1 cellular context compared by ENCODE assay signal in genomic region chr19:12777217-12778019, GRCh38.
TF ChIP-seq lines count a peak whose summit lies in the region.

No MANE protein-coding gene starts in this region.

TF ChIP-seq in HEK293, 187 proteins besides CTCF, POLR2A, EP300 and RAD21 (continued from another document):
- TF ChIP-seq ZBTB44 (tag by site-specific recombination; IDR thresholded peaks at IDR 0.05) (peak; percentile 57; the same call in 1 of the 2 replicates), ZNF24 (tag by site-specific recombination; IDR thresholded peaks at IDR 0.05) (peak; percentile 36; the same call in 1 of the 2 replicates), ZNF670 (tag by site-specific recombination; IDR thresholded peaks at IDR 0.05; ENCODE audit: low read depth) (no peak), BCL11B (tag by site-specific recombination; IDR thresholded peaks at IDR 0.05; ENCODE audit: low read depth) (no peak), ZBTB26 (tag by site-specific recombination; optimal IDR thresholded peaks at IDR 0.05) (peak; percentile 60), ZNF2 (tag by site-specific recombination; IDR thresholded peaks at IDR 0.05) (peak; percentile 81), WT1 (tag by site-specific recombination; IDR thresholded peaks at IDR 0.05) (0 out of 2 replicates have a peak, but pooled peaks have one; percentile 26), ZNF26 (tag by site-specific recombination; IDR thresholded peaks at IDR 0.05) (no peak), ZNF202 (tag by site-specific recombination; IDR thresholded peaks at IDR 0.05; ENCODE audit: borderline replicate concordance) (no peak), ZNF174 (tag by site-specific recombination; IDR thresholded peaks at IDR 0.05) (no peak), ZNF76 (tag by site-specific recombination; IDR thresholded peaks at IDR 0.05; ENCODE audit: borderline replicate concordance, low read depth) (peak; percentile 25; the same call in 1 of the 2 replicates), PATZ1 (tag by site-specific recombination; IDR thresholded peaks at IDR 0.05) (peak; percentile 95), ZBTB6 (tag by site-specific recombination; IDR thresholded peaks at IDR 0.05) (peak; percentile 17; the same call in 1 of the 2 replicates), ZBTB10 (tag by site-specific recombination; IDR thresholded peaks at IDR 0.05) (peak; percentile 54), ZFP37 (tag by site-specific recombination; IDR thresholded peaks at IDR 0.05) (0 out of 2 replicates have a peak, but pooled peaks have one; percentile 29), ZNF660 (tag by site-specific recombination; IDR thresholded peaks at IDR 0.05) (peak; percentile 79; the same call in 1 of the 2 replicates), ZNF324 (tag by site-specific recombination; IDR thresholded peaks at IDR 0.05) (peak; percentile 55; the same call in 1 of the 2 replicates), ZNF561 (tag by site-specific recombination; IDR thresholded peaks at IDR 0.05; ENCODE audit: borderline replicate concordance) (peak; percentile 75; the same call in 1 of the 2 replicates), KLF17 (tag by site-specific recombination; IDR thresholded peaks at IDR 0.05) (peak; percentile 48; the same call in 1 of the 2 replicates), ZNF654 (tag by site-specific recombination; IDR thresholded peaks at IDR 0.05; ENCODE audit: low read depth) (peak; percentile 54), PRDM4 (tag by site-specific recombination; IDR thresholded peaks at IDR 0.05) (0 out of 2 replicates have a peak, but pooled peaks have one; percentile 51), ZNF112 (tag by site-specific recombination; IDR thresholded peaks at IDR 0.05) (no peak), ZNF629 (tag by site-specific recombination; IDR thresholded peaks at IDR 0.05) (peak; percentile 29; the same call in 1 of the 2 replicates), IKZF3 (tag by site-specific recombination; IDR thresholded peaks at IDR 0.05) (peak; percentile 68), ZNF792 (tag by site-specific recombination; IDR thresholded peaks at IDR 0.05) (peak; percentile 99), ZNF211 (tag by site-specific recombination; IDR thresholded peaks at IDR 0.05; ENCODE audit: low read depth) (no peak), ZNF776 (tag by site-specific recombination; IDR thresholded peaks at IDR 0.05; ENCODE audit: borderline replicate concordance) (no peak), PRDM10 (tag by site-specific recombination; IDR thresholded peaks at IDR 0.05) (peak; percentile 99), ZBTB17 (tag by site-specific recombination; IDR thresholded peaks at IDR 0.05) (peak; percentile 38), ZNF449 (tag by site-specific recombination; IDR thresholded peaks at IDR 0.05) (peak; percentile 47; the same call in 1 of the 2 replicates), KLF8 (tag by site-specific recombination; IDR thresholded peaks at IDR 0.05) (peak; percentile 57; the same call in 1 of the 2 replicates), ZNF335 (tag by site-specific recombination; conservative IDR thresholded peaks at IDR 0.05) (peak; percentile 75), ZNF341 (tag by site-specific recombination; IDR thresholded peaks at IDR 0.05; ENCODE audit: low read depth) (peak; percentile 49)
